Comparison of ENCODE assay signal across 8 cellular contexts in genomic region chr2:197515798-197516761, GRCh38. TPM values are rescaled to one million over a fixed set of nuclear protein-coding genes. Genes with fewer than 3 reads are reported as not detected.
DNase-seq lines count a peak whose midpoint lies in the region; ATAC-seq, FAIRE-seq and TF ChIP-seq lines count a peak whose summit lies in the region.

Gene MOB4, plus strand, starts transcription at chr2:197516066. Its CDS starts 21 bp downstream, at chr2:197516087.

- TF ChIP-seq POLR2A in GM12892 (IDR thresholded peaks at IDR 0.05; ENCODE audit: low read depth, low read length) = peak; percentile 94
- peak; percentile 93 to 99 for TF ChIP-seq POLR2A in adrenal gland (IDR thresholded peaks at IDR 0.05)
- TF ChIP-seq POLR2A in heart left ventricle (IDR thresholded peaks at IDR 0.05) = peak; percentile 8 to 96
- TF ChIP-seq POLR2A in upper lobe of left lung (IDR thresholded peaks at IDR 0.05) = peak in 3 of 4 donors; percentile 81 to 96 (median 96)

- DNase-seq in GM12892 (ENCODE audit: insufficient read length) = peak; percentile 88
- peak; percentile 90 for DNase-seq in NCI-H146 (lab: John Stamatoyannopoulos, UW)
- DNase-seq in T-helper 1 cell = peak; percentile 88 to 97 (median 90)
- peak; percentile 95 to 97 (median 96) for DNase-seq in adrenal gland
- peak; percentile 96 to 98 (median 97) for DNase-seq in heart left ventricle
- DNase-seq in posterior cingulate gyrus = peak; percentile 92 to 99 (median 95)
- peak; percentile 97 to 99 for DNase-seq in upper lobe of left lung

- H3K27ac ChIP-seq in adrenal gland (peak within 1 kb of the TSS; percentile 78 to 97 (median 88)), heart left ventricle (peak within 1 kb of the TSS; percentile 69 to 99 (median 96)), upper lobe of left lung (peak within 1 kb of the TSS; percentile 94 to 99 (median 97))

- H3K9me3 ChIP-seq in adrenal gland (replicated peaks in 1 of 3) (no peaks in the 10 kb centered on the region), heart left ventricle (no peaks in the 10 kb centered on the region), upper lobe of left lung (no peaks in the 10 kb centered on the region)

- peak in 1 of 4 donors; percentile 74 for TF ChIP-seq EP300 in upper lobe of left lung (IDR thresholded peaks at IDR 0.05)

- H3K27me3 ChIP-seq in adrenal gland = no peaks in the 10 kb centered on the region
- no peaks in the 10 kb centered on the region for H3K27me3 ChIP-seq in heart left ventricle
- no peaks in the 10 kb centered on the region for H3K27me3 ChIP-seq in upper lobe of left lung

- ATAC-seq in HG02852 (IDR thresholded peaks at IDR 0.05; ENCODE audit: unreplicated experiment) = peak; percentile 91
- peak; percentile 98 to 99 (median 99) for ATAC-seq in heart left ventricle
- ATAC-seq in upper lobe of left lung (ENCODE audit: low FRiP score in 2 of 2) = peak; percentile 100

- intact Hi-C loops in adrenal gland (cut with DNase I) (no loop called here), heart left ventricle (cut with DNase I) (loop anchor here in 8 of 10 donors (1.0 to 10.0 kb wide), 4 partner anchors 15 to 191 kb away; partner anchors contain the start of genes HSPE1 (in 6 of the 8) and MARS2 (in 4 of the 8)), posterior cingulate gyrus (cut with DNase I) (loop anchor here (1.0 to 10.0 kb wide), 5 partner anchors 16 to 261 kb away; partner anchors contain the start of genes HSPE1, MARS2 and RFTN2)

- WGBS in adrenal gland, 4 donors = 0 to 1% (median 0%) methylated on average over 6 to 75 of the region's 75 CpGs
- WGBS in heart left ventricle, 4 donors = 0 to 1% (median 1%) methylated on average over 35 to 75 of the region's 75 CpGs
- 0% methylated on average over 13 to 73 of the region's 75 CpGs for WGBS in upper lobe of left lung, 2 donors

- H3K4me1 ChIP-seq in adrenal gland (replicated peaks in 1 of 2) = peaks cover 12 to 41% of the 10 kb centered on the region in 2 donors
- H3K4me1 ChIP-seq in heart left ventricle = peaks cover 0 to 41% (median 23%) of the 10 kb centered on the region in 12 donors
- H3K4me1 ChIP-seq in upper lobe of left lung = peaks cover 17 to 29% (median 21%) of the 10 kb centered on the region in 4 donors

- FAIRE-seq in GM12892 (lab: Jason Lieb, UNC) = peak; percentile 93

- H3K4me3 ChIP-seq in adrenal gland (peak within 1 kb of the TSS; percentile 69 to 99 (median 72)), heart left ventricle (peak within 1 kb of the TSS; percentile 73 to 99 (median 94)), upper lobe of left lung (peak within 1 kb of the TSS; percentile 82 to 99 (median 85))

- TF ChIP-seq CTCF in adrenal gland (IDR thresholded peaks at IDR 0.05) (peak in 2 of 6 experiments; percentile 14 to 26), heart left ventricle (IDR thresholded peaks at IDR 0.05) (no peak), upper lobe of left lung (IDR thresholded peaks at IDR 0.05) (peak in 4 of 6 experiments; percentile 11 to 62 (median 40))

- H3K36me3 ChIP-seq in adrenal gland (replicated peaks in 1 of 2) (no peaks in the 10 kb centered on the region), heart left ventricle (peaks cover 0 to 11% (median 0%) of the 10 kb centered on the region in 9 donors), upper lobe of left lung (no peaks in the 10 kb centered on the region)

RNA-seq across cellular contexts. Expression of gene MOB4, which starts in this region (rescaled TPM):
- polyA plus RNA-seq in GM12892 (2012; ENCODE audit: missing spikeins) = 24.0 TPM
- 100 to 1,000 TPM in 1 of 8 donors, 10 to 100 TPM in 7; 18.2 to 422 (median 31.6) TPM for total RNA-seq in adrenal gland
- polyA plus RNA-seq in adrenal gland = 100 to 1,000 TPM in 1 of 3 donors, 10 to 100 TPM in 2; 26.9 to 117 (median 58.1) TPM
- total RNA-seq in heart left ventricle = 10 to 100 TPM; 25.6 to 40.9 (median 35.2) TPM
- 10 to 100 TPM; 19.6 to 48.9 TPM for polyA plus RNA-seq in heart left ventricle
- total RNA-seq in upper lobe of left lung = 10 to 100 TPM in 5 of 6 donors, 1 to 10 TPM in 1; 6.7 to 34.2 (median 17.9) TPM

Comparison
In these comparisons a context has a peak if more than half of its experiments do, and no peak if none do; other contexts are left out.
1. Peak in every context shown above with its lines: DNase-seq, ATAC-seq, H3K4me3 ChIP-seq and H3K27ac ChIP-seq.
2. CTCF ChIP-seq: peak in upper lobe of left lung (4 of 6); none in heart left ventricle (0 of 12).
3. intact Hi-C loops: an anchor here in heart left ventricle (1.0 to 10.0 kb wide) and posterior cingulate gyrus (1.0 to 10.0 kb wide); none called in adrenal gland.